ENCODE assay signal across 8 cellular contexts in genomic region chr1:51569284-51570062, GRCh38. TPM values are rescaled to one million over a fixed set of nuclear protein-coding genes. Genes with fewer than 3 reads are reported as not detected.
DNase-seq lines count a peak whose midpoint lies in the region; ATAC-seq and TF ChIP-seq lines count a peak whose summit lies in the region.

No MANE protein-coding gene starts in this region.

- WGBS in gastroesophageal sphincter (ENCODE audit: low coverage in 1 of 2), 2 donors, result 46 to 60% methylated on average over 3 of the region's 4 CpGs
- WGBS in aorta, 2 donors, result 50 to 55% methylated on average over 4 of the region's 4 CpGs

- no peaks in the 10 kb centered on the region for H3K36me3 ChIP-seq in gastroesophageal sphincter
- H3K36me3 ChIP-seq in aorta (ENCODE audit: control insufficient read depth in 1 of 2, insufficient read depth in 2 of 2, low read length in 1 of 2), result no peaks in the 10 kb centered on the region

- DNase-seq in activated T-cell treated with anti-CD3 and anti-CD28 coated beads for 24 hours (ENCODE audit: low read depth), result peak; percentile 34
- no peak for DNase-seq in activated T-cell treated with anti-CD3 and anti-CD28 coated beads, Interleukin-2, amount 50 U/mL, for 1 hour
- peak; percentile 46 for DNase-seq in HFF-Myc (ENCODE audit: extremely low read depth, low read depth)
- DNase-seq in LoVo (ENCODE audit: low spot score), result peak; percentile 82
- peak; percentile 60 for DNase-seq in activated CD8-positive, alpha-beta memory T cell treated with anti-CD3 and anti-CD28 coated beads for 24 hours
- peak; percentile 7 to 18 for DNase-seq in stimulated activated CD4-positive, alpha-beta T cell treated with anti-CD3 and anti-CD28 coated beads, Interleukin-12 subunit alpha, Interleukin-12 subunit beta, amount 100 ng/mL, for 24 hours (ENCODE audit: low read depth in 2 of 2)
- no peak for DNase-seq in aorta

- peak in 1 of 2 donors; percentile 18 for TF ChIP-seq POLR2A in gastroesophageal sphincter (IDR thresholded peaks at IDR 0.05)

- intact Hi-C loops in aorta (cut with DNase I), result no loop called here

- no peak overlapping the region for H3K27ac ChIP-seq in gastroesophageal sphincter
- H3K27ac ChIP-seq in aorta (ENCODE audit: low read depth in 1 of 2, low read length in 2 of 2), result no peak overlapping the region

- peaks cover 0 to 10% (median 0%) of the 10 kb centered on the region in 3 donors for H3K4me1 ChIP-seq in gastroesophageal sphincter
- peaks cover 4 to 8% of the 10 kb centered on the region in 2 donors for H3K4me1 ChIP-seq in aorta (ENCODE audit: control insufficient read depth in 1 of 2, insufficient read depth in 2 of 2, low read length in 2 of 2)

- H3K27me3 ChIP-seq in gastroesophageal sphincter, result no peaks in the 10 kb centered on the region
- no peaks in the 10 kb centered on the region for H3K27me3 ChIP-seq in aorta (ENCODE audit: control insufficient read depth in 1 of 2, insufficient read depth in 2 of 2, low read length in 1 of 2)

- H3K9me3 ChIP-seq in gastroesophageal sphincter, result no peaks in the 10 kb centered on the region
- no peaks in the 10 kb centered on the region for H3K9me3 ChIP-seq in aorta (ENCODE audit: control insufficient read depth, low read length)

- TF ChIP-seq CTCF in HFF-Myc (IDR thresholded peaks at IDR 0.05; ENCODE audit: low read depth, low read length, missing control alignments), result no peak
- peak in 1 of 4 experiments; percentile 23 for TF ChIP-seq CTCF in gastroesophageal sphincter (IDR thresholded peaks at IDR 0.05)

- peak; percentile 58 for ATAC-seq in gastroesophageal sphincter
- ATAC-seq in aorta (ENCODE audit: low FRiP score), result no peak

- H3K4me3 ChIP-seq in HFF-Myc (replicated peaks; ENCODE audit: low read depth, low read length) (no peak overlapping the region), gastroesophageal sphincter (no peak overlapping the region), aorta (ENCODE audit: low read length in 2 of 2) (no peak overlapping the region)

- no peak for TF ChIP-seq EP300 in gastroesophageal sphincter (IDR thresholded peaks at IDR 0.05)

RNA-seq across cellular contexts. Expression of gene OSBPL9, which starts 47.4 kb away (rescaled TPM):
- total RNA-seq in gastroesophageal sphincter (100 to 1,000 TPM in 1 of 4 donors, 10 to 100 TPM in 3; 56.9 to 110 (median 78.3) TPM), aorta (100 to 1,000 TPM in 1 of 2 donors, 10 to 100 TPM in 1; 98.5 to 121 TPM)
- polyA plus RNA-seq in aorta, result 10 to 100 TPM; 42.8 to 59.1 TPM

RNA-seq across cellular contexts. Expression of gene EPS15, which starts 50.4 kb away (rescaled TPM):
- total RNA-seq in gastroesophageal sphincter, result 100 to 1,000 TPM in 1 of 4 donors, 10 to 100 TPM in 3; 53.5 to 106 (median 74.2) TPM
- total RNA-seq in aorta, result 100 to 1,000 TPM; 101 to 121 TPM
- 10 to 100 TPM; 24.8 to 38.3 TPM for polyA plus RNA-seq in aorta

Comparison
In these comparisons a context has a peak if more than half of its experiments do, and no peak if none do; other contexts are left out.
1. DNase-seq: peak in activated T-cell treated with anti-CD3 and anti-CD28 coated beads for 24 hours (single experiment), HFF-Myc (single experiment), LoVo (single experiment), activated CD8-positive, alpha-beta memory T cell treated with anti-CD3 and anti-CD28 coated beads for 24 hours (single experiment) and stimulated activated CD4-positive, alpha-beta T cell treated with anti-CD3 and anti-CD28 coated beads, Interleukin-12 subunit alpha, Interleukin-12 subunit beta, amount 100 ng/mL, for 24 hours (2 of 2); none in activated T-cell treated with anti-CD3 and anti-CD28 coated beads, Interleukin-2, amount 50 U/mL, for 1 hour (single experiment) and aorta (0 of 2).